In genomic region chr11:396948-397548, GRCh38 we compare ENCODE assay signal across 8 cellular contexts. TPM values are rescaled to one million over a fixed set of nuclear protein-coding genes. Genes with fewer than 3 reads are reported as not detected.
DNase-seq lines count a peak whose midpoint lies in the region; ATAC-seq and TF ChIP-seq lines count a peak whose summit lies in the region.

No MANE protein-coding gene starts in this region.

- POLR2A ChIA-PET in HEK293T (lab: Yijun Ruan, JAX): no interaction called here

- H3K9ac ChIP-seq in Loucy (ENCODE audit: low read depth, low read length, poor library complexity, severe bottlenecking): peak overlapping the region; percentile 61

- H3K27me3 ChIP-seq in Loucy (ENCODE audit: insufficient read depth, low read length, poor library complexity, severe bottlenecking) (no peaks in the 10 kb centered on the region), right cardiac atrium (ENCODE audit: control insufficient read depth, insufficient read depth) (no peaks in the 10 kb centered on the region), thoracic aorta (replicated peaks; ENCODE audit: insufficient read depth) (no peaks in the 10 kb centered on the region)

- DNase-seq in AG08396 (ENCODE audit: low spot score) (peak; percentile 84), activated gamma-delta T cell (lab: John Stamatoyannopoulos, UW) (peak; percentile 29), right cardiac atrium (peak; percentile 72 to 89 (median 89)), thoracic aorta (ENCODE audit: low spot score) (no peak), HEK293T (ENCODE audit: extremely low spot score) (no peak), DMS53 treated with DMSO at 0.1 percent for 48 hours (lab: John Stamatoyannopoulos, UW; ENCODE audit: unreplicated experiment) (no peak)

- H3K36me3 ChIP-seq in Loucy (ENCODE audit: insufficient read depth, low read length): no peaks in the 10 kb centered on the region
- H3K36me3 ChIP-seq in thoracic aorta: no peaks in the 10 kb centered on the region

- H3K79me2 ChIP-seq in Loucy (ENCODE audit: insufficient read depth, low read length): no peaks in the 10 kb centered on the region

- intact Hi-C loops in right cardiac atrium (cut with DNase I): no loop called here

- no peaks in the 10 kb centered on the region for H3F3A ChIP-seq in Loucy (ENCODE audit: low read depth)

- 47% methylated on average over 43 of the region's 43 CpGs for WGBS in right cardiac atrium

- H3K27ac ChIP-seq in right cardiac atrium (ENCODE audit: low read length): no peak overlapping the region
- H3K27ac ChIP-seq in thoracic aorta: no peak overlapping the region

- H4K20me1 ChIP-seq in Loucy (ENCODE audit: insufficient read depth, low read length, poor library complexity, severe bottlenecking): no peaks in the 10 kb centered on the region

- peaks cover 5% of the 10 kb centered on the region for H3K4me1 ChIP-seq in Loucy (ENCODE audit: insufficient read depth, low read length, poor library complexity, severe bottlenecking)
- H3K4me1 ChIP-seq in right cardiac atrium (ENCODE audit: control insufficient read depth, insufficient read depth, low read length): no peaks in the 10 kb centered on the region
- peaks cover 0 to 7% of the 10 kb centered on the region in 2 donors for H3K4me1 ChIP-seq in thoracic aorta (ENCODE audit: control insufficient read depth in 1 of 2, low read depth in 2 of 2)

- H3K4me3 ChIP-seq in Loucy (ENCODE audit: low read length, poor library complexity, severe bottlenecking) (peak overlapping the region; percentile 67), right cardiac atrium (ENCODE audit: low read length) (no peak overlapping the region), thoracic aorta (peak overlapping the region; percentile 69)

- CTCF ChIA-PET in HEK293T (lab: Yijun Ruan, JAX): no interaction called here

- no peaks in the 10 kb centered on the region for H3K9me2 ChIP-seq in Loucy (replicated peaks; ENCODE audit: low read depth, low read length)

- peak overlapping the region; percentile 72 for H3K4me2 ChIP-seq in Loucy (ENCODE audit: low read depth, low read length, poor library complexity, severe bottlenecking)

- TF ChIP-seq CTCF in Loucy (conservative IDR thresholded peaks at IDR 0.05; ENCODE audit: low read length) (peak; percentile 49; the same call in 1 of the 2 replicates), thoracic aorta (IDR thresholded peaks at IDR 0.05) (peak; percentile 47)

- ATAC-seq in GM18520 (IDR thresholded peaks at IDR 0.05; ENCODE audit: unreplicated experiment): peak; percentile 45
- peak; percentile 75 to 83 for ATAC-seq in right cardiac atrium
- no peak for ATAC-seq in thoracic aorta (ENCODE audit: insufficient number of reproducible peaks, low FRiP score, low read depth)

- peak overlapping the region; percentile 59 for H2AFZ ChIP-seq in Loucy (ENCODE audit: low read length)

- no peaks in the 10 kb centered on the region for H3K9me3 ChIP-seq in Loucy (ENCODE audit: insufficient read depth, low read depth, low read length)
- H3K9me3 ChIP-seq in right cardiac atrium (ENCODE audit: control insufficient read depth, low read length): no peaks in the 10 kb centered on the region
- no peaks in the 10 kb centered on the region for H3K9me3 ChIP-seq in thoracic aorta

TF ChIP-seq in HEK293T, 16 proteins besides CTCF, POLR2A, EP300 and RAD21:
- no peak for TF ChIP-seq L3MBTL2 (conservative IDR thresholded peaks at IDR 0.05)
- no peak for TF ChIP-seq LEF1 (IDR thresholded peaks at IDR 0.05; ENCODE audit: borderline replicate concordance)
- no peak for TF ChIP-seq HDGF (IDR thresholded peaks at IDR 0.05; ENCODE audit: borderline replicate concordance)

RNA-seq across cellular contexts. Expression of gene PKP3, which starts 3.0 kb away (rescaled TPM):
- total RNA-seq in right cardiac atrium (under 1 TPM; 0.26 to 0.88 (median 0.63) TPM), thoracic aorta (1 to 10 TPM; 2.0 to 5.9 TPM)
- 0.36 TPM for polyA plus RNA-seq in right cardiac atrium

RNA-seq across cellular contexts. Expression of gene SIGIRR, which starts 17.8 kb away (rescaled TPM):
- total RNA-seq in right cardiac atrium (10 to 100 TPM; 28.6 to 42.4 (median 35.1) TPM), thoracic aorta (10 to 100 TPM; 24.9 to 36.8 TPM)
- 61.8 TPM for polyA plus RNA-seq in right cardiac atrium

RNA-seq across cellular contexts. Expression of gene B4GALNT4, which starts 27.7 kb away (rescaled TPM):
- total RNA-seq in right cardiac atrium: 1 to 10 TPM; 1.0 to 1.6 (median 1.3) TPM
- 2.5 TPM for polyA plus RNA-seq in right cardiac atrium
- 1 to 10 TPM in 1 of 2 donors, under 1 TPM in 1; 0.78 to 3.7 TPM for total RNA-seq in thoracic aorta

RNA-seq across cellular contexts. Expression of gene ANO9, which starts 44.8 kb away (rescaled TPM):
- total RNA-seq in right cardiac atrium (under 1 TPM; 0.14 to 0.46 (median 0.20) TPM), thoracic aorta (1 to 10 TPM in 1 of 2 donors, under 1 TPM in 1; 0.68 to 2.7 TPM)
- 0.20 TPM for polyA plus RNA-seq in right cardiac atrium

RNA-seq across cellular contexts. Expression of gene PTDSS2, which starts 53.0 kb away (rescaled TPM):
- 10 to 100 TPM; 30.2 to 33.3 (median 30.9) TPM for total RNA-seq in right cardiac atrium
- polyA plus RNA-seq in right cardiac atrium: 30.7 TPM
- total RNA-seq in thoracic aorta: 10 to 100 TPM; 34.0 to 34.7 TPM

Comparison
In these comparisons a context has a peak if more than half of its experiments do, and no peak if none do; other contexts are left out.
1. DNase-seq: peak in AG08396 (single experiment), activated gamma-delta T cell (single experiment) and right cardiac atrium (3 of 3); none in thoracic aorta (single experiment), HEK293T (single experiment) and DMS53 treated with DMSO at 0.1 percent for 48 hours (single experiment).